In the genomic region with DNA sequence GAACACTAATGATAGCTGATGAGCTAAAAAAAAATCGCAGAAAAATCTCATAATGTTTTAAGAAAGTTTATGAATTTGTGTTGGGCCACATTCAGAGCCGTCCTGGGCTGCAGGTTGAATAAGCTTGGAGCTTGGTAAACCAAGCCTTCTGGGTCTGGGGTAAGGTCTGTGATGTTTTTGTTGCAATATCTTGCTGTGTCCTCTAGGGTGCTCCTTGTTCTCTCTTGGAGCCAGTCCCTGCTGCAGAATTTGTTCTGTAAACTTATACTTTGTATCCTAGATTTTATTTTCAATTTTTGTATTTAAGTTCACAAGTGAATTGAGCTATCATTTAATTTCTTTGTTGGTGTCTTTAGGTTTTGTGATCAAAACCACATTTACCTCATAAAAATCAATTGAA, we compare ENCODE assay signal across 8 cellular contexts.
A peak's percentile ranks its signal among the peaks of the same experiment; 100 is the strongest.
DNase-seq lines count a peak whose midpoint lies in the region; ATAC-seq and TF ChIP-seq lines count a peak whose summit lies in the region.

No MANE protein-coding gene starts in this region.

- H3K9me3 Mint-ChIP-seq in CD14-positive monocyte = peaks cover 0 to 6% (median 3%) of the 10 kb centered on the region in 7 donors

- H3K36me3 Mint-ChIP-seq in CD14-positive monocyte = no peaks in the 10 kb centered on the region

- DNase-seq in AML-193 (lab: John Stamatoyannopoulos, UW) (peak; percentile 5 to 41), M059J (ENCODE audit: low read depth) (peak; percentile 14), fibroblast of peridontal ligament (ENCODE audit: extremely low read depth) (peak; percentile 56), CD14-positive monocyte (ENCODE audit: low spot score) (no peak), NCI-H187 (lab: John Stamatoyannopoulos, UW) (no peak), A172 (ENCODE audit: low spot score) (no peak)

- intact Hi-C loops in CD14-positive monocyte (cut with micrococcal nuclease) = no loop called here

- no peak for TF ChIP-seq CTCF in CD14-positive monocyte (IDR thresholded peaks at IDR 0.05)

- H3K27me3 Mint-ChIP-seq in CD14-positive monocyte (ENCODE audit: low read depth in 3 of 3) = no peaks in the 10 kb centered on the region

- H3K27ac Mint-ChIP-seq in CD14-positive monocyte = no peak overlapping the region

- peak; percentile 80 for ATAC-seq in GM19467 (IDR thresholded peaks at IDR 0.05; ENCODE audit: unreplicated experiment)
- ATAC-seq in HG03280 (IDR thresholded peaks at IDR 0.05; ENCODE audit: unreplicated experiment) = no peak

- H3K4me1 Mint-ChIP-seq in CD14-positive monocyte = no peaks in the 10 kb centered on the region

- H3K4me3 Mint-ChIP-seq in CD14-positive monocyte = no peak overlapping the region

Comparison
In these comparisons a context has a peak if more than half of its experiments do, and no peak if none do; other contexts are left out.
1. DNase-seq: peak in AML-193 (2 of 2), M059J (single experiment) and fibroblast of peridontal ligament (single experiment); none in CD14-positive monocyte (single experiment), NCI-H187 (0 of 2) and A172 (single experiment).